In genomic region chr3:11291808-11292207, GRCh38 we compare ENCODE assay signal across 11 cellular contexts. TPM values are rescaled to one million over a fixed set of nuclear protein-coding genes. Genes with fewer than 3 reads are reported as not detected.
DNase-seq lines count a peak whose midpoint lies in the region; ATAC-seq and TF ChIP-seq lines count a peak whose summit lies in the region.
"Had no signal": no experiment of that assay in that cellular context is flagged by ENCODE, and none has a peak within 500 bp of the region (broad histone marks: within the 10 kb centered on the region; RNA-seq: fewer than 3 reads in every experiment).

No MANE protein-coding gene starts in this region.

- H3K4me3 ChIP-seq in CD8-positive, alpha-beta memory T cell (ENCODE audit: low read length), result no peak overlapping the region
- H3K4me3 ChIP-seq: mucosa of descending colon had no signal

- H3K27me3 Mint-ChIP-seq in CD8-positive, alpha-beta memory T cell, result no peaks in the 10 kb centered on the region
- H3K27me3 Mint-ChIP-seq in IgD-negative memory B cell (peaks cover 2% of the 10 kb centered on the region), natural killer cell (ENCODE audit: low read depth in 2 of 2) (no peaks in the 10 kb centered on the region)
- H3K27me3 Mint-ChIP-seq in activated naive CD8-positive, alpha-beta T cell treated with anti-CD3 and anti-CD28 coated beads, Interleukin-2, amount 10 ng/mL, durations not matched to agents 7 days and 5 days, result no peaks in the 10 kb centered on the region

- peak overlapping the region in 6 of 7 donors; percentile 37 to 71 (median 65) for H3K4me3 Mint-ChIP-seq in CD8-positive, alpha-beta memory T cell
- peak overlapping the region in 1 of 4 donors; percentile 34 for H3K4me3 Mint-ChIP-seq in IgD-negative memory B cell
- peak overlapping the region; percentile 83 for H3K4me3 Mint-ChIP-seq in activated naive CD8-positive, alpha-beta T cell treated with anti-CD3 and anti-CD28 coated beads, Interleukin-2, amount 10 ng/mL, durations not matched to agents 7 days and 5 days
- H3K4me3 Mint-ChIP-seq in natural killer cell, result peak overlapping the region; percentile 74

- POLR2A ChIA-PET in CD8-positive, alpha-beta memory T cell (lab: Charles Lee), result interaction anchor here (1.4 to 3.9 kb wide), 2 partner anchors 10 to 19 kb away, joined by 6 to 20 read pairs; partner anchors contain the start of gene ATG7
- POLR2A ChIA-PET in activated naive CD8-positive, alpha-beta T cell treated with anti-CD3 and anti-CD28 coated beads, Interleukin-2, amount 10 ng/mL, durations not matched to agents 7 days and 5 days (lab: Charles Lee), result interaction anchor here (1.3 to 9.0 kb wide), 4 partner anchors 10 to 19 kb away, joined by 3 to 96 read pairs (median 9); partner anchors contain the start of gene ATG7

- ATAC-seq in activated naive CD8-positive, alpha-beta T cell treated with anti-CD3 and anti-CD28 coated beads, Interleukin-2, amount 10 ng/mL, durations not matched to agents 7 days and 5 days (ENCODE audit: low read depth), result peak; percentile 7
- ATAC-seq in natural killer cell, result no peak
- no peak for ATAC-seq in GM19395 (IDR thresholded peaks at IDR 0.05; ENCODE audit: unreplicated experiment)
- no peak for ATAC-seq in GM18873 (IDR thresholded peaks at IDR 0.05; ENCODE audit: low FRiP score, unreplicated experiment)

- no peaks in the 10 kb centered on the region for H3K9me3 Mint-ChIP-seq in CD8-positive, alpha-beta memory T cell
- H3K9me3 Mint-ChIP-seq in IgD-negative memory B cell (no peaks in the 10 kb centered on the region), natural killer cell (no peaks in the 10 kb centered on the region)
- no peaks in the 10 kb centered on the region for H3K9me3 Mint-ChIP-seq in activated naive CD8-positive, alpha-beta T cell treated with anti-CD3 and anti-CD28 coated beads, Interleukin-2, amount 10 ng/mL, durations not matched to agents 7 days and 5 days

- peak overlapping the region; percentile 69 for H3K27ac ChIP-seq in CD8-positive, alpha-beta memory T cell (ENCODE audit: low read depth, low read length)

- intact Hi-C loops in natural killer cell (cut with micrococcal nuclease), result loop anchor here (1.0 to 5.0 kb wide), 4 partner anchors 9 to 350 kb away; partner anchors contain the start of genes ATG7 and VGLL4

- no peak for DNase-seq in CD8-positive, alpha-beta memory T cell
- DNase-seq in activated naive CD8-positive, alpha-beta T cell treated with anti-CD3 and anti-CD28 coated beads, Interleukin-2, amount 10 ng/mL, durations not matched to agents 7 days and 5 days, result no peak
- DNase-seq in natural killer cell (no peak), OCI-M1 (lab: John Stamatoyannopoulos, UW) (no peak), NCI-H446 treated with DMSO at 0.1 percent for 48 hours (lab: John Stamatoyannopoulos, UW) (no peak)
- DNase-seq: aorta, mucosa of descending colon, SHP77 had no signal

- H3K4me1 ChIP-seq in CD8-positive, alpha-beta memory T cell (ENCODE audit: insufficient read depth, low read length), result peaks cover 50% of the 10 kb centered on the region

- H3K9me3 ChIP-seq in CD8-positive, alpha-beta memory T cell (ENCODE audit: low read length), result no peaks in the 10 kb centered on the region
- H3K9me3 ChIP-seq: mucosa of descending colon had no signal

- no peak for TF ChIP-seq CTCF in natural killer cell (IDR thresholded peaks at IDR 0.05)

- H3K27me3 ChIP-seq in CD8-positive, alpha-beta memory T cell (ENCODE audit: insufficient read depth, low read length, poor library complexity, severe bottlenecking), result no peaks in the 10 kb centered on the region

- H3K4me1 Mint-ChIP-seq in CD8-positive, alpha-beta memory T cell, result peaks cover 56 to 57% (median 56%) of the 10 kb centered on the region in 3 donors
- peaks cover 49 to 52% (median 50%) of the 10 kb centered on the region in 3 donors for H3K4me1 Mint-ChIP-seq in IgD-negative memory B cell
- peaks cover 44% of the 10 kb centered on the region for H3K4me1 Mint-ChIP-seq in activated naive CD8-positive, alpha-beta T cell treated with anti-CD3 and anti-CD28 coated beads, Interleukin-2, amount 10 ng/mL, durations not matched to agents 7 days and 5 days
- peaks cover 64 to 66% of the 10 kb centered on the region in 2 donors for H3K4me1 Mint-ChIP-seq in natural killer cell

- H3K36me3 ChIP-seq in CD8-positive, alpha-beta memory T cell (ENCODE audit: insufficient read depth, low read length), result no peaks in the 10 kb centered on the region

- peaks cover 0 to 7% (median 3%) of the 10 kb centered on the region in 3 donors for H3K36me3 Mint-ChIP-seq in CD8-positive, alpha-beta memory T cell
- H3K36me3 Mint-ChIP-seq in IgD-negative memory B cell (peaks cover 4% of the 10 kb centered on the region), natural killer cell (no peaks in the 10 kb centered on the region)
- peaks cover 25% of the 10 kb centered on the region for H3K36me3 Mint-ChIP-seq in activated naive CD8-positive, alpha-beta T cell treated with anti-CD3 and anti-CD28 coated beads, Interleukin-2, amount 10 ng/mL, durations not matched to agents 7 days and 5 days

- CTCF ChIA-PET in CD8-positive, alpha-beta memory T cell (lab: Charles Lee), result interaction anchor here (0.7 to 1.6 kb wide), 2 partner anchors 20 to 54 kb away, joined by 3 to 7 read pairs; partner anchors contain the start of gene ATG7

- H3K27ac Mint-ChIP-seq in CD8-positive, alpha-beta memory T cell, result peak overlapping the region; percentile 88 to 99 (median 95)
- H3K27ac Mint-ChIP-seq in IgD-negative memory B cell, result peak overlapping the region; percentile 42 to 98 (median 81)
- peak overlapping the region; percentile 99 for H3K27ac Mint-ChIP-seq in activated naive CD8-positive, alpha-beta T cell treated with anti-CD3 and anti-CD28 coated beads, Interleukin-2, amount 10 ng/mL, durations not matched to agents 7 days and 5 days
- H3K27ac Mint-ChIP-seq in natural killer cell, result peak overlapping the region; percentile 94

RNA-seq across cellular contexts. Expression of gene ATG7, which starts 19.6 kb away (rescaled TPM):
- 10 to 100 TPM; 28.0 to 28.2 TPM for total RNA-seq in CD8-positive, alpha-beta memory T cell
- 13.8 TPM for polyA plus RNA-seq in CD8-positive, alpha-beta memory T cell
- polyA plus RNA-seq in IgD-negative memory B cell, result 18.1 TPM
- total RNA-seq in activated naive CD8-positive, alpha-beta T cell treated with anti-CD3 and anti-CD28 coated beads, Interleukin-2, amount 10 ng/mL, durations not matched to agents 7 days and 5 days, result 10 to 100 TPM; 26.4 to 28.6 TPM
- 10 to 100 TPM; 55.3 to 72.9 (median 68.6) TPM for total RNA-seq in natural killer cell
